ENCODE assay signal across 8 cellular contexts in the genomic region with DNA sequence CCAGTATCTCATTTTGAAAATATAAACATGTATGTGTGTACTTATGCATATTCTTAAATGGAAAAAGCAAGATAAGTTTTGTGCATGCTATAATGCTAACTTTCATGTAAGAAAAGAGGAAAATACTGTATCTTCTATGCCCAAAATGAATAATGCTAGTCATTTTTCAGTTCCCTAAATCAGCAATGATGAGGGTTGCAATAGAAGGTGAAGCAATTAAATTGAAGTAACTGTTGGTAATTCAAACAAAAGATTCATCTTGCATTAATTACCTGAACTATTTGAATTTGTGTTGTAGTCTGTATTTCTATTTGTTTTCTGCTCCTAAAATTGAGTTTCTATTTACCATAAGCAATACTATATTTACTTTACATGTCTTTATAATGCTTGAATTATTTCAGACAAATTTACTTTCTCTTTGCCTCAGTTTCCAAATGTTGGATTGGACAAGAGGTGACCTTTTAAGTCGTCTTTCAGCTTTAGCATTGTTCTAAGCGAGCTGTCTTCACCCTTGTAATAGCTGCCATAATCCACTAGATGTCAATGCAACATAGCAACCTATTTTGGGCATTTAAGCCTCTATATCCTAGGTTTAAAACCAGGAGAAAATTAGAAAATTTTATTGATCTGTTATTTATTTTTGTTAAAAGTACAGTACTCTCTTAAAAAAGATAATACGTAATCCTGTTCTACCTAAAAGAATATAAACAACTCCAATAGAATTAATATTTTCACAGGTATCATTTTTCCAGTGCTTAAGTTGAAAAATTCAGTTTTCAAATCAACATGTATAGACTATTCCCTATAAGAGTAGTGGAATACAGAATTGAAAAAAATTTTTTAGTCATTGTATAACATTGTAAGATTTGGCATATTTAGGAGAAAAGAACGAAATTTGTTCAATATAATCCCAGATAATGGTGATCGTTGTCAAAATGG. TPM values are rescaled to one million over a fixed set of nuclear protein-coding genes. Genes with fewer than 3 reads are reported as not detected.
A peak's percentile ranks its signal among the peaks of the same experiment; 100 is the strongest.
DNase-seq lines count a peak whose midpoint lies in the region; ATAC-seq and TF ChIP-seq lines count a peak whose summit lies in the region.

No MANE protein-coding gene starts in this region.

- H2AFZ ChIP-seq in trophoblast cell (ENCODE audit: insufficient read depth, low read length, poor library complexity), result no peak overlapping the region

- H3K9me3 ChIP-seq in T-helper 17 cell (ENCODE audit: control insufficient read depth, low read length, poor library complexity, severe bottlenecking), result no peaks in the 10 kb centered on the region
- H3K9me3 ChIP-seq in trophoblast cell (ENCODE audit: insufficient read depth, low read depth, low read length), result no peaks in the 10 kb centered on the region

- TF ChIP-seq CTCF in AG09309 (IDR thresholded peaks at IDR 0.05; ENCODE audit: control insufficient read depth, insufficient read depth, low read depth, low read length, missing control alignments) (peak; percentile 82), GM13976 (IDR thresholded peaks at IDR 0.05; ENCODE audit: borderline replicate concordance, control extremely low read depth, extremely low read depth, insufficient read depth, missing control alignments) (peak; percentile 81), foreskin keratinocyte (conservative IDR thresholded peaks at IDR 0.05) (peak; percentile 97)

- no peak overlapping the region for H2BK120ac ChIP-seq in trophoblast cell (ENCODE audit: insufficient read depth, low read length, poor library complexity)

- no peak overlapping the region for H3K4ac ChIP-seq in trophoblast cell (ENCODE audit: low read depth, low read length)

- H3K27ac ChIP-seq in foreskin keratinocyte, result no peak overlapping the region
- H3K27ac ChIP-seq in trophoblast cell (ENCODE audit: low read depth, low read length), result no peak overlapping the region

- no peak overlapping the region for H3K4me3 Mint-ChIP-seq in T-helper 17 cell

- H3K23ac ChIP-seq in trophoblast cell (ENCODE audit: low read length), result no peak overlapping the region

- H3K4me1 Mint-ChIP-seq in T-helper 17 cell, result peaks cover 8% of the 10 kb centered on the region

- no peak overlapping the region for H2AK5ac ChIP-seq in trophoblast cell (ENCODE audit: low read length)

- H3K36me3 Mint-ChIP-seq in T-helper 17 cell (ENCODE audit: low read depth), result no peaks in the 10 kb centered on the region

- H3K79me1 ChIP-seq in trophoblast cell (ENCODE audit: low read length), result no peaks in the 10 kb centered on the region

- H3K27me3 Mint-ChIP-seq in T-helper 17 cell, result peaks cover 4% of the 10 kb centered on the region

- no peak overlapping the region for H3K4me2 ChIP-seq in trophoblast cell (ENCODE audit: low read length)

- H3K4me3 ChIP-seq in AG09309 (ENCODE audit: control insufficient read depth, low read depth, low read length) (no peak overlapping the region), trophoblast cell (ENCODE audit: low read depth, low read length) (no peak overlapping the region)

- WGBS in trophoblast cell (ENCODE audit: extremely low coverage, insufficient coverage, insufficient read length), result no CpG with 5 or more reads among the region's 5 CpGs

- no peak overlapping the region for H2BK5ac ChIP-seq in trophoblast cell (ENCODE audit: low read depth, low read length, poor library complexity)

- H4K12ac ChIP-seq in trophoblast cell (ENCODE audit: low read depth, low read length), result no peak overlapping the region

- no peak overlapping the region for H3K27ac Mint-ChIP-seq in T-helper 17 cell

- ATAC-seq in T-helper 17 cell (peak; percentile 69), foreskin keratinocyte (peak; percentile 61), HG02759 (IDR thresholded peaks at IDR 0.05; ENCODE audit: unreplicated experiment) (no peak), GM18519 (IDR thresholded peaks at IDR 0.05; ENCODE audit: low FRiP score, unreplicated experiment) (no peak)

- H3K9ac ChIP-seq in trophoblast cell (ENCODE audit: low read length), result no peak overlapping the region

- H4K8ac ChIP-seq in trophoblast cell (ENCODE audit: low read depth, low read length), result no peak overlapping the region

- no peak for DNase-seq in AG09309 (ENCODE audit: low read depth)
- peak; percentile 25 for DNase-seq in GM13976 (ENCODE audit: low spot score)
- DNase-seq in M059J (ENCODE audit: low read depth), result peak; percentile 69
- DNase-seq in T-helper 17 cell, result no peak
- peak in 1 of 2 donors; percentile 50 for DNase-seq in foreskin keratinocyte
- peak; percentile 21 to 73 for DNase-seq in trophoblast cell

- in situ Hi-C loops in GM13976 (cut with MboI; ENCODE audit: low sequenced_read_pairs, unreplicated experiment), result no loop called here

- H2BK12ac ChIP-seq in trophoblast cell (ENCODE audit: low read length), result no peak overlapping the region

- H3K14ac ChIP-seq in trophoblast cell (ENCODE audit: low read length), result no peak overlapping the region

- no peaks in the 10 kb centered on the region for H3K36me3 ChIP-seq in trophoblast cell (ENCODE audit: control insufficient read depth in 1 of 2, insufficient read depth in 2 of 2, low read length in 2 of 2)

- no peaks in the 10 kb centered on the region for H3K79me2 ChIP-seq in trophoblast cell (ENCODE audit: control insufficient read depth, insufficient read depth, low read length, poor library complexity)

- no peak overlapping the region for H3K18ac ChIP-seq in trophoblast cell (ENCODE audit: low read length)

- no peak overlapping the region for H4K91ac ChIP-seq in trophoblast cell (ENCODE audit: low read depth, low read length)

- H3K4me1 ChIP-seq in foreskin keratinocyte, result no peaks in the 10 kb centered on the region
- H3K4me1 ChIP-seq in trophoblast cell (ENCODE audit: control insufficient read depth in 1 of 2, insufficient read depth in 2 of 2, low read length in 2 of 2), result no peaks in the 10 kb centered on the region

- H3K27me3 ChIP-seq in foreskin keratinocyte, result peaks cover 2% of the 10 kb centered on the region
- H3K27me3 ChIP-seq in trophoblast cell (ENCODE audit: insufficient read depth, low read length), result no peaks in the 10 kb centered on the region

RNA-seq across cellular contexts. Expression of a gene that starts 52.3 kb away (rescaled TPM):
- total RNA-seq in M059J (2014; rRNA removed; shearing (Covaris generic)), result 74.9 and 87.3 TPM in 2 replicates
- total RNA-seq in T-helper 17 cell (10 to 100 TPM; 49.3 to 56.4 TPM), foreskin keratinocyte (46.3 and 48.2 TPM in 2 replicates)
- polyA plus RNA-seq in foreskin keratinocyte, result 27.4 and 31.6 TPM in 2 replicates
- polyA plus RNA-seq in trophoblast cell (2013), result 58.0 and 62.9 TPM in 2 replicates

Comparison
In these comparisons a context has a peak if more than half of its experiments do, and no peak if none do; other contexts are left out.
1. DNase-seq: peak in GM13976 (single experiment), M059J (single experiment) and trophoblast cell (2 of 2); none in AG09309 (single experiment) and T-helper 17 cell (0 of 3).
2. ATAC-seq: peak in T-helper 17 cell (single experiment) and foreskin keratinocyte (single experiment); none in HG02759 (single experiment) and GM18519 (single experiment).
3. Peak in every context shown above with its lines, with median percentiles within 50 percentile points of each other: CTCF ChIP-seq.